Comparison of ENCODE assay signal across 24 cellular contexts in the genomic region with DNA sequence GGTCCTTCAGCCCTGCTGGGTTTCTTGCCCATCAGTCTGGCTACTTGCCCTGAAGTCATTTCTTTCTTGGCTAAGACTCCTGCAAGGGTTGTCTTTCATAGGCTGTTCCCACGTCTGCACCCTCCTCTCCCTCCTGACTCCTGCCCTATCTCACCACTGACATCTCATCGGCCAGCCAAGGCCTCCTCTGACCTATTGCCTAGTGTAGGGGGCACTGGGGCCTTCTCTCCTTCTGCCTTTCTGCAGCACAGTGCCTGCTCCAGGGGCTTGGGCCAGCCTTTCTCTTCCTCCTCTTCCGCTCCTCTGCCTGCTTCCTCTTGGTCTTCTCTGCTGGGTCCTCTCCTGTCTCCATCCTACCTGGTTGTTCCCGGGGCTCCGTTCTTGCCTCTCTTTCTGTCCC. TPM values are rescaled to one million over a fixed set of nuclear protein-coding genes. Genes with fewer than 3 reads are reported as not detected.
"Had no signal": no experiment of that assay in that cellular context is flagged by ENCODE, and none has a peak within 500 bp of the region (broad histone marks: within the 10 kb centered on the region; RNA-seq: fewer than 3 reads in every experiment).

No MANE protein-coding gene starts in this region.

- H3K36me3 Mint-ChIP-seq: brain had no signal

- DNase-seq: activated CD4-positive, alpha-beta T cell treated with anti-CD3 and anti-CD28 coated beads, Interleukin-2, amount 50 U/mL, for 4 hours; activated naive CD4-positive, alpha-beta T cell treated with anti-CD3 and anti-CD28 coated beads for 36 hours; activated naive CD8-positive, alpha-beta T cell treated with anti-CD3 and anti-CD28 coated beads, Interleukin-2, amount 50 U/mL, for 24 hours; activated T-cell treated with anti-CD3 and anti-CD28 coated beads, Interleukin-2, amount 50 U/mL, for 1 hour; anterior cingulate cortex; caudate nucleus; heart left ventricle; kidney; midbrain; pancreas; sigmoid colon; SK-N-SH; stimulated activated CD4-positive, alpha-beta T cell treated with anti-CD3 and anti-CD28 coated beads, Interleukin-4, amount 100 ng/mL, for 24 hours; stimulated activated naive CD4-positive, alpha-beta T cell treated with Interleukin-2 at 50 U/mL for 16 hours; T-helper 9 cell; thyroid gland had no signal

- H3K4me3 Mint-ChIP-seq: activated naive CD4-positive, alpha-beta T cell treated with anti-CD3 and anti-CD28 coated beads for 36 hours; activated naive CD8-positive, alpha-beta T cell treated with anti-CD3 and anti-CD28 coated beads, Interleukin-2, amount 50 U/mL, for 24 hours; brain had no signal

- ATAC-seq: activated CD4-positive, CD25-positive, alpha-beta regulatory T cell treated with anti-CD3 and anti-CD28 coated beads, Interleukin-2, amount 50 U/mL, for 24 hours; activated naive CD8-positive, alpha-beta T cell treated with anti-CD3 and anti-CD28 coated beads, Interleukin-2, amount 50 U/mL, for 24 hours; gastroesophageal sphincter; heart left ventricle; left lobe of liver; pancreas had no signal

- H3K9me3 Mint-ChIP-seq: activated naive CD4-positive, alpha-beta T cell treated with anti-CD3 and anti-CD28 coated beads for 36 hours; activated naive CD8-positive, alpha-beta T cell treated with anti-CD3 and anti-CD28 coated beads, Interleukin-2, amount 50 U/mL, for 24 hours had no signal

- H3K27ac Mint-ChIP-seq: activated naive CD4-positive, alpha-beta T cell treated with anti-CD3 and anti-CD28 coated beads for 36 hours; activated naive CD8-positive, alpha-beta T cell treated with anti-CD3 and anti-CD28 coated beads, Interleukin-2, amount 50 U/mL, for 24 hours; brain had no signal

RNA-seq across cellular contexts. Expression of gene NT5DC4, which starts 9.9 kb away (rescaled TPM):
- total RNA-seq: activated naive CD4-positive, alpha-beta T cell treated with anti-CD3 and anti-CD28 coated beads for 36 hours; esophagus muscularis mucosa; kidney; left lobe of liver; pulmonary artery endothelial cell; sigmoid colon; subcutaneous adipose tissue; thyroid gland; urinary bladder had no signal
